Comparison of ENCODE assay signal across 1 cellular context in the genomic region with DNA sequence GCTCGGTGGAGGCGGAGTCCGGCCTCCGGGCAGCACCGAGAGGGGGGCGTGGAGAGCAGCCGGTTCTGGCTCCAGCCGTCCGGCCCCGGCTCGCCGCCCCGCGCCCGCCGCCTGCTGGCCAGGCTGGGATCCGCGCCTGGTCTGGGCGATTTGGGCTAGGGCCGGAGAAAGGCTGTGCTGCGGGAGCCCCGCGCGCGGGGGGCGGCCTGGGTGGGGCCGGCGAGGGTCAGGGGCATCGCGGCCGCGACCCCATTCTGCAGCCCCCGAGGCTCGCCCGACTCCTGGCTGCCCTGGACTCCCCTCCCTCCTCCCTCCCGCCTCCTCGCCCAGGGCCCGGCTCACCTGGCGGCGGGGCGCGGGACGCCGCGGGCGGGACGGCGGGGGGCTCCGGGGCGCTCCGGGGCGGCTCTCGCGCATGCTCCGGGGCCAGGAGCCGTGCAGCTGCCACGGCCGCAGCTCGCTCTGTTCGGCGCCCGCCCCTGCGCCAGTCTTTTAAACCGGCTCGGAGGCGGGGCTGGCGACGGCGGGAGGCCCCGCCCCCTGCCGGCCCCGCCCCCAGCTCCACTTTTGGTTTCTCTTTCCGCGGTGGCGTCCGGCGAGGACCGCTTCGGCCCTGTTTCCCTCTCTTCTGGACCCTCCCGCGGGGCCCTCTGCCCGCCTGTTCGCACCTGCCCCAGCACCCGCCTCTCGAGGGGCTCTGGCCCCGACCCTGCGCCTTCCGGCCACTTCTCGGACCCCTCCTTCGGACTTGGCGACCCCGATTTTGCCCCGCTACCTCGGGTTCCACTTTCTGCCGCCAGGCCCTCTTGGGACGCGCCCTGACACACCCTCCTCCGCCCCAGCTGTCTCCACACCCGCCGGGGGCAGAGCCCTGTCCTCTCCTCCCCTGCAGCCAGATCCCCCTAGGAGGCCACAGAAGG.
TF ChIP-seq lines count a peak whose summit lies in the region.

A gene with protein sequence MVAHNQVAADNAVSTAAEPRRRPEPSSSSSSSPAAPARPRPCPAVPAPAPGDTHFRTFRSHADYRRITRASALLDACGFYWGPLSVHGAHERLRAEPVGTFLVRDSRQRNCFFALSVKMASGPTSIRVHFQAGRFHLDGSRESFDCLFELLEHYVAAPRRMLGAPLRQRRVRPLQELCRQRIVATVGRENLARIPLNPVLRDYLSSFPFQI (minus strand): TSS at position 468 of the 920 bp plus-strand sequence. CDS start 726 bp downstream, outside the sequence.

TF ChIP-seq in HEK293, 187 proteins besides CTCF, POLR2A, EP300 and RAD21 (continued from another document):
- TF ChIP-seq, protein P1, sequence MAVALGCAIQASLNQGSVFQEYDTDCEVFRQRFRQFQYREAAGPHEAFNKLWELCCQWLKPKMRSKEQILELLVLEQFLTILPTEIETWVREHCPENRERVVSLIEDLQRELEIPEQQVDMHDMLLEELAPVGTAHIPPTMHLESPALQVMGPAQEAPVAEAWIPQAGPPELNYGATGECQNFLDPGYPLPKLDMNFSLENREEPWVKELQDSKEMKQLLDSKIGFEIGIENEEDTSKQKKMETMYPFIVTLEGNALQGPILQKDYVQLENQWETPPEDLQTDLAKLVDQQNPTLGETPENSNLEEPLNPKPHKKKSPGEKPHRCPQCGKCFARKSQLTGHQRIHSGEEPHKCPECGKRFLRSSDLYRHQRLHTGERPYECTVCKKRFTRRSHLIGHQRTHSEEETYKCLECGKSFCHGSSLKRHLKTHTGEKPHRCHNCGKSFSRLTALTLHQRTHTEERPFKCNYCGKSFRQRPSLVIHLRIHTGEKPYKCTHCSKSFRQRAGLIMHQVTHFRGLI (tag by site-specific recombination; IDR thresholded peaks at IDR 0.05) = no peak
- no peak for TF ChIP-seq MEIS1 (CRISPR knock-in tag; IDR thresholded peaks at IDR 0.05; ENCODE audit: borderline replicate concordance)
- 0 out of 2 replicates have a peak, but pooled peaks have one; percentile 16 for TF ChIP-seq ZBTB21 (tag by site-specific recombination; IDR thresholded peaks at IDR 0.05)
- no peak for TF ChIP-seq ZNF529 (tag by site-specific recombination; IDR thresholded peaks at IDR 0.05; ENCODE audit: insufficient replicate concordance)
- TF ChIP-seq, protein P2, sequence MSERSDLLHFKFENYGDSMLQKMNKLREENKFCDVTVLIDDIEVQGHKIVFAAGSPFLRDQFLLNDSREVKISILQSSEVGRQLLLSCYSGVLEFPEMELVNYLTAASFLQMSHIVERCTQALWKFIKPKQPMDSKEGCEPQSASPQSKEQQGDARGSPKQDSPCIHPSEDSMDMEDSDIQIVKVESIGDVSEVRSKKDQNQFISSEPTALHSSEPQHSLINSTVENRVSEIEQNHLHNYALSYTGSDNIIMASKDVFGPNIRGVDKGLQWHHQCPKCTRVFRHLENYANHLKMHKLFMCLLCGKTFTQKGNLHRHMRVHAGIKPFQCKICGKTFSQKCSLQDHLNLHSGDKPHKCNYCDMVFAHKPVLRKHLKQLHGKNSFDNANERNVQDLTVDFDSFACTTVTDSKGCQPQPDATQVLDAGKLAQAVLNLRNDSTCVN (tag by site-specific recombination; optimal IDR thresholded peaks at IDR 0.05) = peak; percentile 35
- no peak for TF ChIP-seq ZNF747 (tag by site-specific recombination; IDR thresholded peaks at IDR 0.05)
- TF ChIP-seq, protein P3, sequence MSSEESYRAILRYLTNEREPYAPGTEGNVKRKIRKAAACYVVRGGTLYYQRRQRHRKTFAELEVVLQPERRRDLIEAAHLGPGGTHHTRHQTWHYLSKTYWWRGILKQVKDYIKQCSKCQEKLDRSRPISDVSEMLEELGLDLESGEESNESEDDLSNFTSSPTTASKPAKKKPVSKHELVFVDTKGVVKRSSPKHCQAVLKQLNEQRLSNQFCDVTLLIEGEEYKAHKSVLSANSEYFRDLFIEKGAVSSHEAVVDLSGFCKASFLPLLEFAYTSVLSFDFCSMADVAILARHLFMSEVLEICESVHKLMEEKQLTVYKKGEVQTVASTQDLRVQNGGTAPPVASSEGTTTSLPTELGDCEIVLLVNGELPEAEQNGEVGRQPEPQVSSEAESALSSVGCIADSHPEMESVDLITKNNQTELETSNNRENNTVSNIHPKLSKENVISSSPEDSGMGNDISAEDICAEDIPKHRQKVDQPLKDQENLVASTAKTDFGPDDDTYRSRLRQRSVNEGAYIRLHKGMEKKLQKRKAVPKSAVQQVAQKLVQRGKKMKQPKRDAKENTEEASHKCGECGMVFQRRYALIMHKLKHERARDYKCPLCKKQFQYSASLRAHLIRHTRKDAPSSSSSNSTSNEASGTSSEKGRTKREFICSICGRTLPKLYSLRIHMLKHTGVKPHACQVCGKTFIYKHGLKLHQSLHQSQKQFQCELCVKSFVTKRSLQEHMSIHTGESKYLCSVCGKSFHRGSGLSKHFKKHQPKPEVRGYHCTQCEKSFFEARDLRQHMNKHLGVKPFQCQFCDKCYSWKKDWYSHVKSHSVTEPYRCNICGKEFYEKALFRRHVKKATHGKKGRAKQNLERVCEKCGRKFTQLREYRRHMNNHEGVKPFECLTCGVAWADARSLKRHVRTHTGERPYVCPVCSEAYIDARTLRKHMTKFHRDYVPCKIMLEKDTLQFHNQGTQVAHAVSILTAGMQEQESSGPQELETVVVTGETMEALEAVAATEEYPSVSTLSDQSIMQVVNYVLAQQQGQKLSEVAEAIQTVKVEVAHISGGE (tag by site-specific recombination; conservative IDR thresholded peaks at IDR 0.05; ENCODE audit: low read depth) = no peak
- TF ChIP-seq ZNF23 (tag by site-specific recombination; IDR thresholded peaks at IDR 0.05; ENCODE audit: borderline replicate concordance) = no peak
- TF ChIP-seq, protein P4, sequence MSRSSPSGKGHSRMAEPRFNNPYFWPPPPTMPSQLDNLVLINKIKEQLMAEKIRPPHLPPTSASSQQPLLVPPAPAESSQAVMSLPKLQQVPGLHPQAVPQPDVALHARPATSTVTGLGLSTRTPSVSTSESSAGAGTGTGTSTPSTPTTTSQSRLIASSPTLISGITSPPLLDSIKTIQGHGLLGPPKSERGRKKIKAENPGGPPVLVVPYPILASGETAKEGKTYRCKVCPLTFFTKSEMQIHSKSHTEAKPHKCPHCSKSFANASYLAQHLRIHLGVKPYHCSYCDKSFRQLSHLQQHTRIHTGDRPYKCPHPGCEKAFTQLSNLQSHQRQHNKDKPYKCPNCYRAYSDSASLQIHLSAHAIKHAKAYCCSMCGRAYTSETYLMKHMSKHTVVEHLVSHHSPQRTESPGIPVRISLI (tag by site-specific recombination; IDR thresholded peaks at IDR 0.05) = no peak
- no peak for TF ChIP-seq ZNF549 (tag by site-specific recombination; IDR thresholded peaks at IDR 0.05)
- no peak for TF ChIP-seq TRIM28 (IDR thresholded peaks at IDR 0.05; ENCODE audit: borderline replicate concordance, low read length)
- no peak for TF ChIP-seq ZNF19 (tag by site-specific recombination; IDR thresholded peaks at IDR 0.05; ENCODE audit: low read depth)
- TF ChIP-seq ZNF140 (tag by site-specific recombination; IDR thresholded peaks at IDR 0.05) = no peak
- no peak for TF ChIP-seq ZNF311 (tag by site-specific recombination; IDR thresholded peaks at IDR 0.05; ENCODE audit: borderline replicate concordance)
- TF ChIP-seq, protein P5, sequence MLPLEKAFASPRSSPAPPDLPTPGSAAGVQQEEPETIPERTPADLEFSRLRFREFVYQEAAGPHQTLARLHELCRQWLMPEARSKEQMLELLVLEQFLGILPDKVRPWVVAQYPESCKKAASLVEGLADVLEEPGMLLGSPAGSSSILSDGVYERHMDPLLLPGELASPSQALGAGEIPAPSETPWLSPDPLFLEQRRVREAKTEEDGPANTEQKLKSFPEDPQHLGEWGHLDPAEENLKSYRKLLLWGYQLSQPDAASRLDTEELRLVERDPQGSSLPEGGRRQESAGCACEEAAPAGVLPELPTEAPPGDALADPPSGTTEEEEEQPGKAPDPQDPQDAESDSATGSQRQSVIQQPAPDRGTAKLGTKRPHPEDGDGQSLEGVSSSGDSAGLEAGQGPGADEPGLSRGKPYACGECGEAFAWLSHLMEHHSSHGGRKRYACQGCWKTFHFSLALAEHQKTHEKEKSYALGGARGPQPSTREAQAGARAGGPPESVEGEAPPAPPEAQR (tag by site-specific recombination; IDR thresholded peaks at IDR 0.05) = no peak
- TF ChIP-seq KLF7 (tag by site-specific recombination; IDR thresholded peaks at IDR 0.05; ENCODE audit: borderline replicate concordance) = peak; percentile 94
- TF ChIP-seq ZNF610 (tag by site-specific recombination; IDR thresholded peaks at IDR 0.05; ENCODE audit: borderline replicate concordance) = no peak
- TF ChIP-seq ZNF658 (tag by site-specific recombination; IDR thresholded peaks at IDR 0.05) = no peak
- TF ChIP-seq SCRT1 (tag by site-specific recombination; IDR thresholded peaks at IDR 0.05; ENCODE audit: borderline replicate concordance) = no peak
- TF ChIP-seq, protein P6, sequence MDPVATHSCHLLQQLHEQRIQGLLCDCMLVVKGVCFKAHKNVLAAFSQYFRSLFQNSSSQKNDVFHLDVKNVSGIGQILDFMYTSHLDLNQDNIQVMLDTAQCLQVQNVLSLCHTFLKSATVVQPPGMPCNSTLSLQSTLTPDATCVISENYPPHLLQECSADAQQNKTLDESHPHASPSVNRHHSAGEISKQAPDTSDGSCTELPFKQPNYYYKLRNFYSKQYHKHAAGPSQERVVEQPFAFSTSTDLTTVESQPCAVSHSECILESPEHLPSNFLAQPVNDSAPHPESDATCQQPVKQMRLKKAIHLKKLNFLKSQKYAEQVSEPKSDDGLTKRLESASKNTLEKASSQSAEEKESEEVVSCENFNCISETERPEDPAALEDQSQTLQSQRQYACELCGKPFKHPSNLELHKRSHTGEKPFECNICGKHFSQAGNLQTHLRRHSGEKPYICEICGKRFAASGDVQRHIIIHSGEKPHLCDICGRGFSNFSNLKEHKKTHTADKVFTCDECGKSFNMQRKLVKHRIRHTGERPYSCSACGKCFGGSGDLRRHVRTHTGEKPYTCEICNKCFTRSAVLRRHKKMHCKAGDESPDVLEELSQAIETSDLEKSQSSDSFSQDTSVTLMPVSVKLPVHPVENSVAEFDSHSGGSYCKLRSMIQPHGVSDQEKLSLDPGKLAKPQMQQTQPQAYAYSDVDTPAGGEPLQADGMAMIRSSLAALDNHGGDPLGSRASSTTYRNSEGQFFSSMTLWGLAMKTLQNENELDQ (tag by site-specific recombination; IDR thresholded peaks at IDR 0.05; ENCODE audit: low read depth) = no peak
- TF ChIP-seq, protein P7, sequence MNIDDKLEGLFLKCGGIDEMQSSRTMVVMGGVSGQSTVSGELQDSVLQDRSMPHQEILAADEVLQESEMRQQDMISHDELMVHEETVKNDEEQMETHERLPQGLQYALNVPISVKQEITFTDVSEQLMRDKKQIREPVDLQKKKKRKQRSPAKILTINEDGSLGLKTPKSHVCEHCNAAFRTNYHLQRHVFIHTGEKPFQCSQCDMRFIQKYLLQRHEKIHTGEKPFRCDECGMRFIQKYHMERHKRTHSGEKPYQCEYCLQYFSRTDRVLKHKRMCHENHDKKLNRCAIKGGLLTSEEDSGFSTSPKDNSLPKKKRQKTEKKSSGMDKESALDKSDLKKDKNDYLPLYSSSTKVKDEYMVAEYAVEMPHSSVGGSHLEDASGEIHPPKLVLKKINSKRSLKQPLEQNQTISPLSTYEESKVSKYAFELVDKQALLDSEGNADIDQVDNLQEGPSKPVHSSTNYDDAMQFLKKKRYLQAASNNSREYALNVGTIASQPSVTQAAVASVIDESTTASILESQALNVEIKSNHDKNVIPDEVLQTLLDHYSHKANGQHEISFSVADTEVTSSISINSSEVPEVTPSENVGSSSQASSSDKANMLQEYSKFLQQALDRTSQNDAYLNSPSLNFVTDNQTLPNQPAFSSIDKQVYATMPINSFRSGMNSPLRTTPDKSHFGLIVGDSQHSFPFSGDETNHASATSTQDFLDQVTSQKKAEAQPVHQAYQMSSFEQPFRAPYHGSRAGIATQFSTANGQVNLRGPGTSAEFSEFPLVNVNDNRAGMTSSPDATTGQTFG (tag by site-specific recombination; IDR thresholded peaks at IDR 0.05; ENCODE audit: borderline replicate concordance) = no peak
- TF ChIP-seq ZBTB7A (tag by site-specific recombination; IDR thresholded peaks at IDR 0.05; ENCODE audit: low read depth) = peak; percentile 93
- TF ChIP-seq ZNF76 (tag by site-specific recombination; IDR thresholded peaks at IDR 0.05; ENCODE audit: borderline replicate concordance, low read depth) = peak; percentile 50; the same call in 1 of the 2 replicates
